8 cellular contexts compared by ENCODE assay signal in the genomic region with DNA sequence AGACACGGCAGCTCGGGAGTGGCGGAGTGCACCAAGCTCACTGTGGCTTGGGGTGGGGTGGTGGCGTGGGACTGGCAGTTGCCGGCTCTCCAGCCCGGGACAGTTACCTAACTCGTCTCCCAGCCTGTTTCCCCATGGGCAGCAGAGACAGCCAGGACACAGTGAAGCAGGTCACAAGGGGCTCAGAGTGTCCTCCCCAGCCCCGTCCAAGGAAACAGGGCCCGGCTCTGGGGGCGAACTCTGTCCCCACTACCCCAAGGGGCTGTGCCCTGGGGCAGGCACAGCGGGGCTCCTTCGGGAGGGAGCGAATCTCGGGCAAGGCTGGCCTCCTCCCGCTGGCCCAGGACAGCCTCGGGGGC. TPM values are rescaled to one million over a fixed set of nuclear protein-coding genes. Genes with fewer than 3 reads are reported as not detected.
DNase-seq lines count a peak whose midpoint lies in the region; ATAC-seq, FAIRE-seq and TF ChIP-seq lines count a peak whose summit lies in the region.

No MANE protein-coding gene starts in this region.

- intact Hi-C loops in HepG2 (cut with micrococcal nuclease; ENCODE audit: unreplicated experiment) = loop anchor here (1.0 kb wide), 1 partner anchor 17 kb away; no protein-coding TSS in a partner anchor

- no peak for TF ChIP-seq RAD21 in HepG2 (CRISPR knock-in tag; IDR thresholded peaks at IDR 0.05)

- peak; percentile 2 for ATAC-seq in HG02642 (IDR thresholded peaks at IDR 0.05; ENCODE audit: poor library complexity, unreplicated experiment)
- ATAC-seq in HepG2 = peak; percentile 46
- peak; percentile 45 to 54 for ATAC-seq in upper lobe of left lung (ENCODE audit: low FRiP score in 2 of 2)
- no peak for ATAC-seq in HG02571 (IDR thresholded peaks at IDR 0.05; ENCODE audit: unreplicated experiment)
- no peak for ATAC-seq in GM21576 (IDR thresholded peaks at IDR 0.05; ENCODE audit: unreplicated experiment)

- no peaks in the 10 kb centered on the region for H3K9me3 ChIP-seq in HepG2 (ENCODE audit: low read length)
- H3K9me3 ChIP-seq in upper lobe of left lung = no peaks in the 10 kb centered on the region

- peak overlapping the region; percentile 96 for H3K4me2 ChIP-seq in HepG2 (ENCODE audit: low read depth, low read length)

- peaks cover 32% of the 10 kb centered on the region for H3K79me2 ChIP-seq in HepG2 (ENCODE audit: insufficient read depth, low read length)

- H3K4me3 ChIP-seq in HepG2 (replicated peaks in 1 of 3; ENCODE audit: insufficient read depth in 1 of 3, low read depth in 2 of 3, low read length in 3 of 3) = peak overlapping the region; percentile 71 to 90 (median 90)
- peak overlapping the region; percentile 70 to 78 (median 74) for H3K4me3 ChIP-seq in upper lobe of left lung

- H3K27ac ChIP-seq in HepG2 (ENCODE audit: extremely low read length, insufficient read depth, low read length) = peak overlapping the region; percentile 63
- H3K27ac ChIP-seq in upper lobe of left lung = peak overlapping the region; percentile 87 to 92 (median 89)

- TF ChIP-seq CTCF in HepG2 (CRISPR knock-in tag; IDR thresholded peaks at IDR 0.05) (no peak), upper lobe of left lung (IDR thresholded peaks at IDR 0.05) (no peak), GM20000 (IDR thresholded peaks at IDR 0.05; ENCODE audit: extremely low read depth, missing control alignments) (no peak)

- in situ Hi-C loops in HepG2 (cut with HindIII; ENCODE audit: extremely low pct_ligation_motif_present, low pct_unique_long_range_greater_than_20kb) = no loop called here

- peaks cover 35% of the 10 kb centered on the region for H3K4me1 ChIP-seq in HepG2 (ENCODE audit: insufficient read depth, low read length)
- peaks cover 22 to 35% (median 29%) of the 10 kb centered on the region in 4 donors for H3K4me1 ChIP-seq in upper lobe of left lung

- CTCF ChIA-PET in HepG2 (lab: Yijun Ruan, JAX; ENCODE audit: low intra/inter-chr PET ratio, low total read pairs) = interaction anchor here (1.7 kb wide), 1 partner anchor 18 kb away, joined by 5 read pairs; no protein-coding TSS in a partner anchor

- H4K20me1 ChIP-seq in HepG2 (ENCODE audit: insufficient read depth, low read length) = no peaks in the 10 kb centered on the region; the same call in none of the 2 replicates

- BruUV-seq in HepG2 (replicated peaks; lab: Mats Ljungman, UMichigan) = no TSS peak

- peak overlapping the region; percentile 79 for H3K9ac ChIP-seq in HepG2 (ENCODE audit: insufficient read depth, low read depth, low read length)

- POLR2A ChIA-PET in HepG2 (lab: Yijun Ruan, JAX) = interaction anchor here (1.5 to 4.6 kb wide), 3 partner anchors 16 to 114 kb away, joined by 3 to 25 read pairs (median 14); a partner anchor contains a TSS

- no peak for FAIRE-seq in HepG2 (lab: Jason Lieb, UNC)

- H2AFZ ChIP-seq in HepG2 (ENCODE audit: low read length) = no peak overlapping the region

- TF ChIP-seq EP300 in HepG2 (IDR thresholded peaks at IDR 0.05; ENCODE audit: low read depth in 2 of 2, low read length in 2 of 2) (no peak), HepG2 (CRISPR knock-in tag; IDR thresholded peaks at IDR 0.05; ENCODE audit: borderline replicate concordance) (no peak), upper lobe of left lung (IDR thresholded peaks at IDR 0.05) (no peak)

- DNase-seq in AG08396 (ENCODE audit: low spot score) (peak; percentile 52), astrocyte of the hippocampus (ENCODE audit: low read depth, low spot score) (peak; percentile 31), HepG2 (ENCODE audit: low spot score) (no peak), upper lobe of left lung (peak; percentile 60 to 81), GM20000 (ENCODE audit: low spot score) (no peak)

- TF ChIP-seq POLR2A in HepG2 (IDR thresholded peaks at IDR 0.05; ENCODE audit: insufficient read depth in 1 of 2, low read depth in 2 of 2, low read length in 2 of 2) (no peak), upper lobe of left lung (IDR thresholded peaks at IDR 0.05) (no peak)

- H3K36me3 ChIP-seq in HepG2 (replicated peaks in 1 of 2; ENCODE audit: control insufficient read depth in 1 of 2, insufficient read depth in 2 of 2, low read length in 2 of 2) = no peaks in the 10 kb centered on the region; a peak in 1 of 5 replicates
- H3K36me3 ChIP-seq in upper lobe of left lung = no peaks in the 10 kb centered on the region

- 0% methylated on average over 3 of the region's 16 CpGs for WGBS in HepG2 (ENCODE audit: low lambda C conversion rate)
- 20 to 25% methylated on average over 4 to 15 of the region's 16 CpGs for WGBS in upper lobe of left lung, 2 donors

- H3K27me3 ChIP-seq in HepG2 (ENCODE audit: control insufficient read depth in 1 of 2, insufficient read depth in 2 of 2, low read length in 2 of 2) (no peaks in the 10 kb centered on the region; a peak in 1 of 5 replicates), upper lobe of left lung (no peaks in the 10 kb centered on the region)

RNA-seq across cellular contexts. Expression of a gene that starts 0.8 kb away (rescaled TPM):
- total RNA-seq in HepG2 (2016; rRNA removed; fragmentation: Illumina TruSeq; extraction: Trizol) (8.4 and 10.1 TPM in 2 replicates), upper lobe of left lung (10 to 100 TPM; 12.0 to 26.5 (median 16.7) TPM)
- 4.0 and 7.1 TPM in 2 replicates for total RNA-seq in HepG2 (2016; cell fraction: cytosol; rRNA removed; fragmentation: Illumina TruSeq; extraction: Trizol; ENCODE audit: low read depth)
- total RNA-seq in HepG2 (2016; cell fraction: insoluble cytoplasmic fraction; rRNA removed; fragmentation: Illumina TruSeq; extraction: Trizol) = 10.7 and 12.8 TPM in 2 replicates
- total RNA-seq in HepG2 (2016; cell fraction: membrane; rRNA removed; fragmentation: Illumina TruSeq; extraction: Trizol) = 13.0 and 14.9 TPM in 2 replicates
- total RNA-seq in HepG2 (2016; cell fraction: nucleus; rRNA removed; fragmentation: Illumina TruSeq; extraction: Trizol) = 7.1 and 10.0 TPM in 2 replicates
- 19.2 and 23.3 TPM in 2 replicates for polyA plus RNA-seq in HepG2 (2011; rRNA removed)
- 14.2 and 15.0 TPM in 2 replicates for polyA plus RNA-seq in HepG2 (2011; cell fraction: cytosol; rRNA removed)
- 29.1 and 30.4 TPM in 2 replicates for polyA plus RNA-seq in HepG2 (2011; cell fraction: nucleus; rRNA removed)
- polyA plus RNA-seq in HepG2 (2012) = 25.2 and 25.3 TPM in 2 replicates
- 1.7 and 2.0 TPM in 2 replicates for polyA plus RNA-seq in HepG2 (2016; cell fraction: cytosol; fragmentation: Illumina TruSeq; extraction: Trizol; ENCODE audit: low read depth)
- polyA plus RNA-seq in HepG2 (2016; cell fraction: insoluble cytoplasmic fraction; fragmentation: Illumina TruSeq; extraction: Trizol; ENCODE audit: low read depth) = 4.3 and 5.8 TPM in 2 replicates
- polyA plus RNA-seq in HepG2 (2016; cell fraction: membrane; fragmentation: Illumina TruSeq; extraction: Trizol; ENCODE audit: low read depth) = 3.8 and 6.3 TPM in 2 replicates
- 8.1 and 9.9 TPM in 2 replicates for polyA plus RNA-seq in HepG2 (2016; cell fraction: nucleus; fragmentation: Illumina TruSeq; extraction: Trizol; ENCODE audit: insufficient read depth, low read depth)
- polyA minus RNA-seq in HepG2 (2011; rRNA and poly(A)+ RNA removed; ENCODE audit: low replicate concordance) = 23.1 and 157 TPM in 2 replicates
- 37.5 and 50.2 TPM in 2 replicates for polyA minus RNA-seq in HepG2 (2011; cell fraction: cytosol; rRNA and poly(A)+ RNA removed)
- 18.6 and 22.3 TPM in 2 replicates for polyA minus RNA-seq in HepG2 (2011; cell fraction: nucleus; rRNA and poly(A)+ RNA removed)

RNA-seq across cellular contexts. Expression of a gene that starts 58.7 kb away (rescaled TPM):
- total RNA-seq in HepG2 (2016; rRNA removed; fragmentation: Illumina TruSeq; extraction: Trizol) (0.04 TPM in 1 of 2 replicates, not detected in the other), upper lobe of left lung (10 to 100 TPM in 1 of 6 donors, 1 to 10 TPM in 2, under 1 TPM in 3; 0.30 to 11.5 (median 1.2) TPM)
- total RNA-seq in HepG2 (2016; cell fraction: cytosol; rRNA removed; fragmentation: Illumina TruSeq; extraction: Trizol; ENCODE audit: low read depth) = not detected in 2 replicates
- total RNA-seq in HepG2 (2016; cell fraction: insoluble cytoplasmic fraction; rRNA removed; fragmentation: Illumina TruSeq; extraction: Trizol) = not detected in 2 replicates
- total RNA-seq in HepG2 (2016; cell fraction: membrane; rRNA removed; fragmentation: Illumina TruSeq; extraction: Trizol) = not detected in 2 replicates
- total RNA-seq in HepG2 (2016; cell fraction: nucleus; rRNA removed; fragmentation: Illumina TruSeq; extraction: Trizol) = not detected in 2 replicates
- polyA plus RNA-seq in HepG2 (2011; rRNA removed) = 0.54 and 0.80 TPM in 2 replicates
- polyA plus RNA-seq in HepG2 (2011; cell fraction: cytosol; rRNA removed) = 0.27 and 0.46 TPM in 2 replicates
- 2.7 and 3.8 TPM in 2 replicates for polyA plus RNA-seq in HepG2 (2011; cell fraction: nucleus; rRNA removed)
- polyA plus RNA-seq in HepG2 (2012) = 0.16 and 0.68 TPM in 2 replicates
- polyA plus RNA-seq in HepG2 (2016; cell fraction: cytosol; fragmentation: Illumina TruSeq; extraction: Trizol; ENCODE audit: low read depth) = not detected in 2 replicates
- polyA plus RNA-seq in HepG2 (2016; cell fraction: insoluble cytoplasmic fraction; fragmentation: Illumina TruSeq; extraction: Trizol; ENCODE audit: low read depth) = not detected in 2 replicates
- not detected in 2 replicates for polyA plus RNA-seq in HepG2 (2016; cell fraction: membrane; fragmentation: Illumina TruSeq; extraction: Trizol; ENCODE audit: low read depth)
- polyA plus RNA-seq in HepG2 (2016; cell fraction: nucleus; fragmentation: Illumina TruSeq; extraction: Trizol; ENCODE audit: insufficient read depth, low read depth) = not detected in 2 replicates
- 0.24 TPM in 1 of 2 replicates, not detected in the other for polyA minus RNA-seq in HepG2 (2011; rRNA and poly(A)+ RNA removed; ENCODE audit: low replicate concordance)
- polyA minus RNA-seq in HepG2 (2011; cell fraction: cytosol; rRNA and poly(A)+ RNA removed) = 0.99 TPM in 1 of 2 replicates, not detected in the other
- 1.2 TPM in 1 of 2 replicates, not detected in the other for polyA minus RNA-seq in HepG2 (2011; cell fraction: nucleus; rRNA and poly(A)+ RNA removed)

Comparison
In these comparisons a context has a peak if more than half of its experiments do, and no peak if none do; other contexts are left out.
1. DNase-seq: peak in AG08396 (single experiment), astrocyte of the hippocampus (single experiment) and upper lobe of left lung (2 of 2); none in HepG2 (single experiment) and GM20000 (single experiment).
2. ATAC-seq: peak in HG02642 (single experiment), HepG2 (single experiment) and upper lobe of left lung (2 of 2); none in HG02571 (single experiment) and GM21576 (single experiment).